8 cellular contexts compared by ENCODE assay signal in genomic region chr10:87817873-87818504, GRCh38. TPM values are rescaled to one million over a fixed set of nuclear protein-coding genes. Genes with fewer than 3 reads are reported as not detected.
A peak's percentile ranks its signal among the peaks of the same experiment; 100 is the strongest.
DNase-seq lines count a peak whose midpoint lies in the region; ATAC-seq, FAIRE-seq and TF ChIP-seq lines count a peak whose summit lies in the region.

A gene with protein sequence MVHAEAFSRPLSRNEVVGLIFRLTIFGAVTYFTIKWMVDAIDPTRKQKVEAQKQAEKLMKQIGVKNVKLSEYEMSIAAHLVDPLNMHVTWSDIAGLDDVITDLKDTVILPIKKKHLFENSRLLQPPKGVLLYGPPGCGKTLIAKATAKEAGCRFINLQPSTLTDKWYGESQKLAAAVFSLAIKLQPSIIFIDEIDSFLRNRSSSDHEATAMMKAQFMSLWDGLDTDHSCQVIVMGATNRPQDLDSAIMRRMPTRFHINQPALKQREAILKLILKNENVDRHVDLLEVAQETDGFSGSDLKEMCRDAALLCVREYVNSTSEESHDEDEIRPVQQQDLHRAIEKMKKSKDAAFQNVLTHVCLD (minus strand): TSS chr10:87818226. CDS start chr10:87814599, 3,627 bp downstream.

- H3K4me3 ChIP-seq in Caco-2 (ENCODE audit: low read depth, low read length) (peak within 1 kb of the TSS; percentile 66), NT2/D1 (ENCODE audit: insufficient read length, low read depth) (peak within 1 kb of the TSS; percentile 85), mononuclear cell (ENCODE audit: low read length) (peak within 1 kb of the TSS; percentile 76)

- peak in 1 of 2 experiments; percentile 30 for TF ChIP-seq CTCF in Caco-2 (IDR thresholded peaks at IDR 0.05; ENCODE audit: insufficient read depth in 1 of 2, low read depth in 1 of 2, low read length in 1 of 2, severe bottlenecking in 1 of 2, unreplicated experiment in 1 of 2)

- H3K9me3 ChIP-seq in Caco-2 (no peaks in the 10 kb centered on the region), NT2/D1 (ENCODE audit: insufficient read depth, low read length) (no peaks in the 10 kb centered on the region), mononuclear cell (ENCODE audit: low read depth, low read length) (no peaks in the 10 kb centered on the region)

- intact Hi-C loops in Caco-2 (cut with micrococcal nuclease; ENCODE audit: unreplicated experiment) = loop anchor here (1.0 to 2.0 kb wide), 2 partner anchors 24 to 45 kb away; partner anchors contain the start of genes KLLN and PTEN

- peak within 1 kb of the TSS; percentile 91 for H3K9ac ChIP-seq in NT2/D1 (ENCODE audit: insufficient read length, low read depth)

- peak within 1 kb of the TSS; percentile 99 for H3K4me3 Mint-ChIP-seq in Caco-2 (ENCODE audit: unreplicated experiment)

- peaks cover 5% of the 10 kb centered on the region for H3K36me3 Mint-ChIP-seq in Caco-2 (ENCODE audit: insufficient read depth, unreplicated experiment)

- H3K4me1 ChIP-seq in Caco-2 (peaks cover 24% of the 10 kb centered on the region), NT2/D1 (ENCODE audit: insufficient read depth, insufficient read length) (no peaks in the 10 kb centered on the region), mononuclear cell (ENCODE audit: insufficient read depth, low read length) (peaks cover 17% of the 10 kb centered on the region)

- H3K27me3 ChIP-seq in Caco-2 (replicated peaks; ENCODE audit: control insufficient read depth, insufficient read depth, low read length) (no peaks in the 10 kb centered on the region), NT2/D1 (ENCODE audit: insufficient read depth, insufficient read length) (peaks cover 12% of the 10 kb centered on the region), mononuclear cell (ENCODE audit: insufficient read depth, low read length) (no peaks in the 10 kb centered on the region)

- CTCF ChIA-PET in Caco-2 (lab: Charles Lee) = interaction anchor here (0.5 to 2.1 kb wide), 4 partner anchors 45 to 568 kb away, joined by 3 to 5 read pairs (median 4); partner anchors contain the start of genes KLLN and PTEN

- BruUV-seq in Caco-2 (replicated peaks; lab: Mats Ljungman, UMichigan) = no TSS peak

- peak; percentile 71 for ATAC-seq in GM21360 (IDR thresholded peaks at IDR 0.05; ENCODE audit: unreplicated experiment)

- H3K36me3 ChIP-seq in Caco-2 (ENCODE audit: control insufficient read depth, insufficient read depth, low read length) = no peaks in the 10 kb centered on the region
- H3K36me3 ChIP-seq in NT2/D1 (ENCODE audit: insufficient read depth, insufficient read length, low read length) = peaks cover 15% of the 10 kb centered on the region

- POLR2A ChIA-PET in Caco-2 (lab: Charles Lee) = interaction anchor here (1.0 to 1.8 kb wide), 3 partner anchors 14 to 44 kb away, joined by 4 to 15 read pairs (median 4); no protein-coding TSS in a partner anchor

- peak; percentile 91 to 92 for DNase-seq in Caco-2
- DNase-seq in HTR-8/SVneo (ENCODE audit: insufficient read length, low spot score) = peak; percentile 87
- DNase-seq in NT2/D1 (ENCODE audit: low read depth, low spot score) = peak; percentile 69
- peak; percentile 92 for DNase-seq in activated CD8-positive, alpha-beta memory T cell treated with anti-CD3 and anti-CD28 coated beads, Interleukin-2, amount 50 U/mL, for 48 hours
- DNase-seq in epidermal melanocyte (ENCODE audit: insufficient read length, low spot score) = peak; percentile 47
- peak; percentile 79 for DNase-seq in stimulated activated CD8-positive, alpha-beta memory T cell treated with anti-CD3 and anti-CD28 coated beads, Interleukin-4, amount 100 ng/mL, for 24 hours (ENCODE audit: low read depth)

- H3K27ac Mint-ChIP-seq in Caco-2 (ENCODE audit: unreplicated experiment) = peak within 1 kb of the TSS; percentile 96

- H3K4me1 Mint-ChIP-seq in Caco-2 (ENCODE audit: low read depth, unreplicated experiment) = peaks cover 17% of the 10 kb centered on the region

- H3K9me3 Mint-ChIP-seq in Caco-2 (ENCODE audit: unreplicated experiment) = no peaks in the 10 kb centered on the region

- H3K27me3 Mint-ChIP-seq in Caco-2 (ENCODE audit: insufficient read depth, unreplicated experiment) = no peaks in the 10 kb centered on the region

- FAIRE-seq in HTR-8/SVneo (lab: Jason Lieb, UNC) = peak; percentile 98

RNA-seq across cellular contexts. Expression of the gene that starts here (rescaled TPM):
- total RNA-seq in Caco-2 (2022) (48.8 and 51.6 TPM in 2 replicates), mononuclear cell (63.8 TPM)

Comparison
In these comparisons a context has a peak if more than half of its experiments do, and no peak if none do; other contexts are left out.
1. Peak in every context shown above with its lines: DNase-seq, ATAC-seq and H3K4me3 ChIP-seq.